In genomic region chr5:141919218-141920129, GRCh38 we compare ENCODE assay signal across 19 cellular contexts. TPM values are rescaled to one million over a fixed set of nuclear protein-coding genes. Genes with fewer than 3 reads are reported as not detected.
A peak's percentile ranks its signal among the peaks of the same experiment; 100 is the strongest.
DNase-seq lines count a peak whose midpoint lies in the region; ATAC-seq and TF ChIP-seq lines count a peak whose summit lies in the region.
"Had no signal": no experiment of that assay in that cellular context is flagged by ENCODE, and none has a peak within 500 bp of the region (broad histone marks: within the 10 kb centered on the region; RNA-seq: fewer than 3 reads in every experiment).

No MANE protein-coding gene starts in this region.

- H3K4me2 ChIP-seq in neural progenitor cell, result no peak overlapping the region

- CTCF ChIA-PET in WTC11 (lab: Charles Lee), result interaction anchor here (2.1 to 7.8 kb wide), 2 partner anchors 39 to 41 kb away, joined by 5 to 74 read pairs; partner anchors contain the start of gene PCDH1
- CTCF ChIA-PET in activated CD8-positive, alpha-beta memory T cell treated with anti-CD3 and anti-CD28 coated beads, Interleukin-2, amount 10 ng/mL, durations not matched to agents 7 days and 5 days (lab: Charles Lee), result interaction anchor here (1.0 to 5.9 kb wide), 3 partner anchors 41 to 255 kb away, joined by 3 to 45 read pairs (median 4); no protein-coding TSS in a partner anchor

- H3K27ac ChIP-seq in neural progenitor cell, result no peak overlapping the region
- H3K27ac ChIP-seq: 22Rv1; BLaER1 treated with 17β-estradiol and CSF1 and Interleukin-3, amounts not matched to agents 10 nM and 100 nM had no signal

- H3K27me3 Mint-ChIP-seq in WTC11 (ENCODE audit: low read depth), result peaks cover 11% of the 10 kb centered on the region
- H3K27me3 Mint-ChIP-seq in neural progenitor cell (ENCODE audit: insufficient read depth, low read depth), result no peaks in the 10 kb centered on the region
- H3K27me3 Mint-ChIP-seq in activated CD8-positive, alpha-beta memory T cell treated with anti-CD3 and anti-CD28 coated beads, Interleukin-2, amount 10 ng/mL, durations not matched to agents 7 days and 5 days, result peaks cover 27% of the 10 kb centered on the region

- H3K36me3 ChIP-seq in neural progenitor cell, result no peaks in the 10 kb centered on the region
- H3K36me3 ChIP-seq: Peyer's patch had no signal

- no peaks in the 10 kb centered on the region for H3K9me3 Mint-ChIP-seq in WTC11
- H3K9me3 Mint-ChIP-seq in neural progenitor cell, result no peaks in the 10 kb centered on the region
- H3K9me3 Mint-ChIP-seq in activated CD8-positive, alpha-beta memory T cell treated with anti-CD3 and anti-CD28 coated beads, Interleukin-2, amount 10 ng/mL, durations not matched to agents 7 days and 5 days (ENCODE audit: low read depth), result no peaks in the 10 kb centered on the region

- H3K9ac ChIP-seq in neural progenitor cell, result no peak overlapping the region
- H3K9ac ChIP-seq: BLaER1 treated with 17β-estradiol and CSF1 and Interleukin-3, amounts not matched to agents 10 nM and 100 nM had no signal

- H3K27me3 ChIP-seq in neural progenitor cell, result peaks cover 11% of the 10 kb centered on the region
- H3K27me3 ChIP-seq: Peyer's patch had no signal

- H3K4me3 Mint-ChIP-seq in WTC11, result no peak overlapping the region
- H3K4me3 Mint-ChIP-seq in neural progenitor cell, result no peak overlapping the region
- no peak overlapping the region for H3K4me3 Mint-ChIP-seq in activated CD8-positive, alpha-beta memory T cell treated with anti-CD3 and anti-CD28 coated beads, Interleukin-2, amount 10 ng/mL, durations not matched to agents 7 days and 5 days

- no peaks in the 10 kb centered on the region for H3K9me3 ChIP-seq in neural progenitor cell (ENCODE audit: low read depth)
- H3K9me3 ChIP-seq: BLaER1 treated with 17β-estradiol and CSF1 and Interleukin-3, amounts not matched to agents 10 nM and 100 nM; Peyer's patch had no signal

- peaks cover 7% of the 10 kb centered on the region for H3K4me1 ChIP-seq in neural progenitor cell

- H3K36me3 Mint-ChIP-seq in WTC11, result peaks cover 5% of the 10 kb centered on the region
- H3K36me3 Mint-ChIP-seq in neural progenitor cell, result no peaks in the 10 kb centered on the region
- peaks cover 4% of the 10 kb centered on the region for H3K36me3 Mint-ChIP-seq in activated CD8-positive, alpha-beta memory T cell treated with anti-CD3 and anti-CD28 coated beads, Interleukin-2, amount 10 ng/mL, durations not matched to agents 7 days and 5 days

- H2AFZ ChIP-seq in neural progenitor cell (replicated peaks), result no peak overlapping the region

- TF ChIP-seq CTCF in WTC11 (IDR thresholded peaks at IDR 0.05), result no peak
- no peak for TF ChIP-seq CTCF in neural progenitor cell (IDR thresholded peaks at IDR 0.05)

- H3K4me1 Mint-ChIP-seq in WTC11 (peaks cover 31% of the 10 kb centered on the region), neural progenitor cell (peaks cover 21% of the 10 kb centered on the region)
- H3K4me1 Mint-ChIP-seq in activated CD8-positive, alpha-beta memory T cell treated with anti-CD3 and anti-CD28 coated beads, Interleukin-2, amount 10 ng/mL, durations not matched to agents 7 days and 5 days, result peaks cover 15% of the 10 kb centered on the region

- POLR2A ChIA-PET in WTC11 (lab: Charles Lee), result no interaction called here

- peaks cover 12% of the 10 kb centered on the region for H3K79me2 ChIP-seq in neural progenitor cell (ENCODE audit: low read depth)

- peaks cover 36% of the 10 kb centered on the region for H3F3A ChIP-seq in neural progenitor cell (ENCODE audit: low read depth)

- no peak overlapping the region for H3K4me3 ChIP-seq in neural progenitor cell
- H3K4me3 ChIP-seq: BLaER1 treated with 17β-estradiol and CSF1 and Interleukin-3, amounts not matched to agents 10 nM and 100 nM; Peyer's patch had no signal

- H4K20me1 ChIP-seq in neural progenitor cell (ENCODE audit: low read depth), result no peaks in the 10 kb centered on the region

- ATAC-seq in WTC11 (no peak), HG02885 (IDR thresholded peaks at IDR 0.05; ENCODE audit: poor library complexity, unreplicated experiment) (no peak)
- ATAC-seq in activated CD8-positive, alpha-beta memory T cell treated with anti-CD3 and anti-CD28 coated beads, Interleukin-2, amount 10 ng/mL, durations not matched to agents 7 days and 5 days, result no peak

- H3K27ac Mint-ChIP-seq in WTC11 (peak overlapping the region; percentile 34; the same call in 1 of the 2 replicates), neural progenitor cell (peak overlapping the region; percentile 12)
- H3K27ac Mint-ChIP-seq in activated CD8-positive, alpha-beta memory T cell treated with anti-CD3 and anti-CD28 coated beads, Interleukin-2, amount 10 ng/mL, durations not matched to agents 7 days and 5 days, result no peak overlapping the region

- DNase-seq in DMS53 (lab: John Stamatoyannopoulos, UW) (peak; percentile 17), DMS53 treated with DMSO at 0.1 percent for 48 hours (lab: John Stamatoyannopoulos, UW; ENCODE audit: unreplicated experiment) (no peak), WTC11 (ENCODE audit: low spot score) (no peak), islet precursor cell (peak; percentile 49), neural progenitor cell (ENCODE audit: low spot score) (no peak), amygdala (lab: John Stamatoyannopoulos, UW) (no peak)
- DNase-seq in activated CD8-positive, alpha-beta memory T cell treated with anti-CD3 and anti-CD28 coated beads, Interleukin-2, amount 10 ng/mL, durations not matched to agents 7 days and 5 days, result no peak
- DNase-seq: DND-41, GDM1, H7, NCI-H187 treated with DMSO at 0.1 percent for 48 hours, NCI-H2171, NCI-H446 treated with DMSO at 0.1 percent for 48 hours, NCI-H82, SHP77 treated with DMSO at 0.1 percent for 48 hours had no signal

TF ChIP-seq in WTC11, 78 proteins besides CTCF, POLR2A, EP300 and RAD21:
- no peak for TF ChIP-seq ZBTB43 (CRISPR knock-in tag; IDR thresholded peaks at IDR 0.05)

RNA-seq across cellular contexts. Expression of gene DELE1, which starts 4.2 kb away (rescaled TPM):
- 79.3 to 83.8 TPM (median 81.5 TPM) in 3 replicates for total RNA-seq in WTC11 (2021)
- total RNA-seq in neural progenitor cell (ENCODE audit: low replicate concordance), result 47.7 and 86.5 TPM in 2 replicates
- total RNA-seq in activated CD8-positive, alpha-beta memory T cell treated with anti-CD3 and anti-CD28 coated beads, Interleukin-2, amount 10 ng/mL, durations not matched to agents 7 days and 5 days, result 10 to 100 TPM; 65.4 to 68.7 TPM

RNA-seq across cellular contexts. Expression of gene PCDH12, which starts 38.5 kb away (rescaled TPM):
- total RNA-seq in WTC11 (2021), result 0.02 to 0.33 TPM in 2 of 3 replicates, not detected in the other
- total RNA-seq in neural progenitor cell (ENCODE audit: low replicate concordance), result not detected in 2 replicates
- under 1 TPM; 0.12 to 0.19 TPM for total RNA-seq in activated CD8-positive, alpha-beta memory T cell treated with anti-CD3 and anti-CD28 coated beads, Interleukin-2, amount 10 ng/mL, durations not matched to agents 7 days and 5 days

RNA-seq across cellular contexts. Expression of gene PCDH1, which starts 41.3 kb away (rescaled TPM):
- 105 to 108 TPM (median 108 TPM) in 3 replicates for total RNA-seq in WTC11 (2021)
- total RNA-seq in neural progenitor cell (ENCODE audit: low replicate concordance), result 24.8 and 48.4 TPM in 2 replicates
- total RNA-seq in activated CD8-positive, alpha-beta memory T cell treated with anti-CD3 and anti-CD28 coated beads, Interleukin-2, amount 10 ng/mL, durations not matched to agents 7 days and 5 days, result not detected

RNA-seq across cellular contexts. Expression of gene RNF14, which starts 49.4 kb away (rescaled TPM):
- total RNA-seq in WTC11 (2021), result 17.0 to 22.6 TPM (median 20.5 TPM) in 3 replicates
- total RNA-seq in neural progenitor cell (ENCODE audit: low replicate concordance), result 21.0 and 41.2 TPM in 2 replicates
- 10 to 100 TPM; 23.8 to 28.2 TPM for total RNA-seq in activated CD8-positive, alpha-beta memory T cell treated with anti-CD3 and anti-CD28 coated beads, Interleukin-2, amount 10 ng/mL, durations not matched to agents 7 days and 5 days

Comparison
In these comparisons a context has a peak if more than half of its experiments do, and no peak if none do; other contexts are left out.
1. DNase-seq: peak in DMS53 (single experiment) and islet precursor cell (single experiment); none in DMS53 treated with DMSO at 0.1 percent for 48 hours (single experiment), WTC11 (single experiment), neural progenitor cell (single experiment), activated CD8-positive, alpha-beta memory T cell treated with anti-CD3 and anti-CD28 coated beads, Interleukin-2, amount 10 ng/mL, durations not matched to agents 7 days and 5 days (single experiment) and amygdala (0 of 56).
2. RNA of gene PCDH1, which starts 41.3 kb away (total RNA-seq): 105 to 108 TPM in WTC11 and 24.8 to 48.4 TPM in neural progenitor cell; not detected in activated CD8-positive, alpha-beta memory T cell treated with anti-CD3 and anti-CD28 coated beads, Interleukin-2, amount 10 ng/mL, durations not matched to agents 7 days and 5 days; every median in the first group is over 10 times any median in the second.